In genomic region chr5:116448450-116448849, GRCh38 we compare ENCODE assay signal across 13 cellular contexts.
"Had no signal": no experiment of that assay in that cellular context is flagged by ENCODE, and none has a peak within 500 bp of the region (broad histone marks: within the 10 kb centered on the region; RNA-seq: fewer than 3 reads in every experiment).

No MANE protein-coding gene starts in this region.

- H3K4me3 Mint-ChIP-seq: activated CD4-positive, alpha-beta T cell treated with anti-CD3 and anti-CD28 coated beads, Interleukin-2, amount 10 ng/mL, durations not matched to agents 7 days and 5 days; dendritic cell treated with granulocyte-macrophage colony-stimulating factor and Interleukin-4, amounts not matched to agents 40 ng/mL and 50 ng/mL, for 4 days; effector memory CD8-positive, alpha-beta T cell; stimulated activated memory B cell treated with anti-CD40 and anti-IgM and Interleukin-4, amounts not matched to agents 10 μg/mL and 1 μg/mL and 100 μg/mL, for 72 hours had no signal

- H3K27me3 ChIP-seq: left lung, neutrophil, tibial artery, vagina had no signal

- H3K4me1 Mint-ChIP-seq: activated CD4-positive, alpha-beta T cell treated with anti-CD3 and anti-CD28 coated beads, Interleukin-2, amount 10 ng/mL, durations not matched to agents 7 days and 5 days had no signal

- H3K27me3 Mint-ChIP-seq: activated CD4-positive, alpha-beta T cell treated with anti-CD3 and anti-CD28 coated beads, Interleukin-2, amount 10 ng/mL, durations not matched to agents 7 days and 5 days; dendritic cell treated with granulocyte-macrophage colony-stimulating factor and Interleukin-4, amounts not matched to agents 40 ng/mL and 50 ng/mL, for 4 days; effector memory CD8-positive, alpha-beta T cell; stimulated activated memory B cell treated with anti-CD40 and anti-IgM and Interleukin-4, amounts not matched to agents 10 μg/mL and 1 μg/mL and 100 μg/mL, for 72 hours had no signal

- H3K9me3 ChIP-seq: left lung, neutrophil, tibial artery, vagina had no signal

- H3K27ac Mint-ChIP-seq: activated CD4-positive, alpha-beta T cell treated with anti-CD3 and anti-CD28 coated beads, Interleukin-2, amount 10 ng/mL, durations not matched to agents 7 days and 5 days; dendritic cell treated with granulocyte-macrophage colony-stimulating factor and Interleukin-4, amounts not matched to agents 40 ng/mL and 50 ng/mL, for 4 days; effector memory CD8-positive, alpha-beta T cell; stimulated activated memory B cell treated with anti-CD40 and anti-IgM and Interleukin-4, amounts not matched to agents 10 μg/mL and 1 μg/mL and 100 μg/mL, for 72 hours had no signal

- H3K9me3 Mint-ChIP-seq: activated CD4-positive, alpha-beta T cell treated with anti-CD3 and anti-CD28 coated beads, Interleukin-2, amount 10 ng/mL, durations not matched to agents 7 days and 5 days; effector memory CD8-positive, alpha-beta T cell; stimulated activated memory B cell treated with anti-CD40 and anti-IgM and Interleukin-4, amounts not matched to agents 10 μg/mL and 1 μg/mL and 100 μg/mL, for 72 hours had no signal

- H3K4me3 ChIP-seq: left lung, tibial artery, vagina had no signal

- H3K27ac ChIP-seq: left lung, neutrophil, tibial artery, vagina had no signal

- DNase-seq: activated CD4-positive, alpha-beta T cell treated with anti-CD3 and anti-CD28 coated beads, Interleukin-2, amount 10 ng/mL, durations not matched to agents 7 days and 5 days; activated naive CD4-positive, alpha-beta T cell; anterior cingulate cortex; effector memory CD8-positive, alpha-beta T cell; islet precursor cell; left lung; mammary epithelial cell; stimulated activated CD4-positive, alpha-beta T cell treated with anti-CD3 and anti-CD28 coated beads, Interleukin-2, amount 100 ng/mL, for 48 hours; tibial artery had no signal
